In the genomic region with DNA sequence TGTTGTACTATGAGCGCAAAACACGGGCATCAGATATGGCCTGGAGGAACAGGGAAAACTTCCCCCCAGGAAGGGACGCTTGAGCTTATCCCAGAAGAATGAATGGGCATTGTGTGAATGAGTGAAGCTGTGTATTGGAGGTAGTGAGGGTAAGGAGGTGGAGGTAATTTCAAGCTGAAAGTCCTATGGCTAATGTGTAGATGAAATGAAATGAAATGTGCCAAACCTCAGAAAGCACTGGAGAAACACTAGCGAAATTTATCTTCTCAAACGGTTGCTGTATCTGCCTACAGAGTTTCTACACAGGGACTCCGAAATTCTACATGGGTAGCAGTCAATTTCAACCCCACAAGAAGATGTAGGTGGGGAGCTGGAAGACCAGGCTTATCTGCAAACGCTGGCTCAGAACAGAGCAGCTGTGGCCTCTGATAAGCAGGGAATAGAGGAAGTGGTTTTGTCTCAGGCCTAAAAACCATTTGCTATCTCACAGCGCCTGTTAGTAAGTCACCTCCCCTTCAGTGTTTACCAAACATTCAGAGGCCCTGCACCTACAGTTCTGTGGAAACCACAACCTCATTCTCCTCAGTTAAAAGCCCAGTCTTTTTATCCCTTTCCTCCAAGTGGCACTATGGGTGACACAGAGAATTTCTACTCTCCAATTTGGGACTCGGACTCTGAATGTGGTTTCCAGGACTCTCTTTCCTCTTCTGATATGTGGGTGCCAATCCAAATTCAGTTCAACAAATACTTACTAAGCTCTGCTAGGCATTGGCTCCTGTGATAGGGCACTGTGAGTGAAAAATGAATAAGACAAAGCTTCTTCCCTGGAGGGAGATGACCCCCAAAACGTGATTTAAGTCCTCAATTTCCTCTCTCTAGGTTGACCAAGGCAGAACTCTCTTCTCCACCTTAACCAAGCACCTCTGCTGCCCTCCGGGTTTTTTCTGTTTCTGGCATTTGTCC, we compare ENCODE assay signal across 8 cellular contexts. TPM values are rescaled to one million over a fixed set of nuclear protein-coding genes. Genes with fewer than 3 reads are reported as not detected.
DNase-seq lines count a peak whose midpoint lies in the region; ATAC-seq and TF ChIP-seq lines count a peak whose summit lies in the region.

No MANE protein-coding gene starts in this region.

- peak overlapping the region; percentile 52 for H3K4me3 Mint-ChIP-seq in activated naive CD4-positive, alpha-beta T cell treated with anti-CD3 and anti-CD28 coated beads for 36 hours

- peak overlapping the region; percentile 96 for H3K27ac Mint-ChIP-seq in activated naive CD4-positive, alpha-beta T cell treated with anti-CD3 and anti-CD28 coated beads for 36 hours

- CTCF ChIA-PET in activated naive CD4-positive, alpha-beta T cell treated with anti-CD3 and anti-CD28 coated beads for 36 hours (lab: Charles Lee), result interaction anchor here (0.6 to 3.0 kb wide), 15 partner anchors 9 to 112 kb away, joined by 3 to 22 read pairs (median 4); partner anchors contain the start of genes CD84 and SLAMF6
- CTCF ChIA-PET in SK-N-SH (lab: Yijun Ruan, JAX), result no interaction called here

- no peak for TF ChIP-seq RAD21 in SK-N-SH (IDR thresholded peaks at IDR 0.05; ENCODE audit: low read length)

- H3K4me3 ChIP-seq in neutrophil (ENCODE audit: low read depth in 1 of 2, low read length in 1 of 2), result no peak overlapping the region
- H3K4me3 ChIP-seq in SK-N-SH (ENCODE audit: low read depth in 2 of 2, low read length in 1 of 2), result no peak overlapping the region

- H3K9me3 ChIP-seq in neutrophil (peaks cover under 1% of the 10 kb centered on the region), SK-N-SH (no peaks in the 10 kb centered on the region)

- peak; percentile 79 for ATAC-seq in GM18520 (IDR thresholded peaks at IDR 0.05; ENCODE audit: unreplicated experiment)
- ATAC-seq in HG02678 (IDR thresholded peaks at IDR 0.05; ENCODE audit: unreplicated experiment), result peak; percentile 96

- no peaks in the 10 kb centered on the region for H3F3A ChIP-seq in SK-N-SH (replicated peaks; ENCODE audit: insufficient read depth)

- H3K36me3 ChIP-seq in neutrophil (no peaks in the 10 kb centered on the region), SK-N-SH (replicated peaks in 1 of 2; ENCODE audit: control insufficient read depth in 1 of 2, insufficient read depth in 2 of 2, low read length in 1 of 2) (no peaks in the 10 kb centered on the region)

- no peaks in the 10 kb centered on the region for H3K79me2 ChIP-seq in SK-N-SH (ENCODE audit: insufficient read depth)

- peaks cover 9 to 10% of the 10 kb centered on the region in 2 experiments for H3K4me1 ChIP-seq in neutrophil (ENCODE audit: control insufficient read depth in 1 of 2, insufficient read depth in 1 of 2, low read depth in 1 of 2, low read length in 1 of 2)
- H3K4me1 ChIP-seq in SK-N-SH (ENCODE audit: control insufficient read depth in 1 of 2, insufficient read depth in 2 of 2, low read depth in 1 of 2, low read length in 1 of 2), result no peaks in the 10 kb centered on the region

- H4K20me1 ChIP-seq in SK-N-SH (ENCODE audit: insufficient read depth), result no peaks in the 10 kb centered on the region

- no peak overlapping the region for H3K4me2 ChIP-seq in SK-N-SH

- H3K9me2 ChIP-seq in SK-N-SH, result no peaks in the 10 kb centered on the region

- no peak for TF ChIP-seq EP300 in SK-N-SH (IDR thresholded peaks at IDR 0.05; ENCODE audit: borderline replicate concordance in 1 of 2, low read depth in 1 of 2, low read length in 1 of 2)

- H3K9ac ChIP-seq in SK-N-SH, result no peak overlapping the region

- H3K4me1 Mint-ChIP-seq in activated naive CD4-positive, alpha-beta T cell treated with anti-CD3 and anti-CD28 coated beads for 36 hours (ENCODE audit: low read depth), result peaks cover 55% of the 10 kb centered on the region

- no peaks in the 10 kb centered on the region for H3K27me3 Mint-ChIP-seq in activated naive CD4-positive, alpha-beta T cell treated with anti-CD3 and anti-CD28 coated beads for 36 hours (ENCODE audit: low read depth)

- H2AFZ ChIP-seq in SK-N-SH (ENCODE audit: low read depth), result no peak overlapping the region

- DNase-seq in NCI-H2107 (lab: John Stamatoyannopoulos, UW), result peak; percentile 54
- peak; percentile 73 for DNase-seq in activated naive CD4-positive, alpha-beta T cell treated with anti-CD3 and anti-CD28 coated beads for 36 hours
- no peak for DNase-seq in SK-N-SH
- no peak for DNase-seq in NCI-H748 treated with DMSO at 0.1 percent for 48 hours (lab: John Stamatoyannopoulos, UW)
- no peak for DNase-seq in kidney tubule cell (ENCODE audit: low spot score)

- H3K27me3 ChIP-seq in neutrophil (no peaks in the 10 kb centered on the region), SK-N-SH (ENCODE audit: insufficient read depth) (no peaks in the 10 kb centered on the region)

- H3K9me3 Mint-ChIP-seq in activated naive CD4-positive, alpha-beta T cell treated with anti-CD3 and anti-CD28 coated beads for 36 hours, result peaks cover 12% of the 10 kb centered on the region

- TF ChIP-seq CTCF in neutrophil (IDR thresholded peaks at IDR 0.05) (no peak), SK-N-SH (IDR thresholded peaks at IDR 0.05) (no peak)

- intact Hi-C loops in activated naive CD4-positive, alpha-beta T cell treated with anti-CD3 and anti-CD28 coated beads for 36 hours (cut with micrococcal nuclease), result loop anchor here (1.0 to 2.0 kb wide), 3 partner anchors 17 to 111 kb away; partner anchors contain the start of gene SLAMF6

- POLR2A ChIA-PET in SK-N-SH (lab: Yijun Ruan, JAX), result no interaction called here

- 19% methylated on average over 11 of the region's 11 CpGs for WGBS in SK-N-SH (ENCODE audit: low lambda C conversion rate)

- peaks cover 7% of the 10 kb centered on the region for H3K36me3 Mint-ChIP-seq in activated naive CD4-positive, alpha-beta T cell treated with anti-CD3 and anti-CD28 coated beads for 36 hours (ENCODE audit: low read depth)

- H3K27ac ChIP-seq in neutrophil, result peak overlapping the region; percentile 62
- H3K27ac ChIP-seq in SK-N-SH (ENCODE audit: low read depth in 2 of 2, low read length in 1 of 2), result no peak overlapping the region

TF ChIP-seq in SK-N-SH, 30 proteins besides CTCF, POLR2A, EP300 and RAD21:
- TF ChIP-seq MEF2A (IDR thresholded peaks at IDR 0.05; ENCODE audit: borderline replicate concordance, low read depth), result no peak
- no peak for TF ChIP-seq MAX (IDR thresholded peaks at IDR 0.05; ENCODE audit: low read depth)
- TF ChIP-seq USF1 (IDR thresholded peaks at IDR 0.05; ENCODE audit: borderline replicate concordance, low read depth), result no peak
- TF ChIP-seq, protein P1, sequence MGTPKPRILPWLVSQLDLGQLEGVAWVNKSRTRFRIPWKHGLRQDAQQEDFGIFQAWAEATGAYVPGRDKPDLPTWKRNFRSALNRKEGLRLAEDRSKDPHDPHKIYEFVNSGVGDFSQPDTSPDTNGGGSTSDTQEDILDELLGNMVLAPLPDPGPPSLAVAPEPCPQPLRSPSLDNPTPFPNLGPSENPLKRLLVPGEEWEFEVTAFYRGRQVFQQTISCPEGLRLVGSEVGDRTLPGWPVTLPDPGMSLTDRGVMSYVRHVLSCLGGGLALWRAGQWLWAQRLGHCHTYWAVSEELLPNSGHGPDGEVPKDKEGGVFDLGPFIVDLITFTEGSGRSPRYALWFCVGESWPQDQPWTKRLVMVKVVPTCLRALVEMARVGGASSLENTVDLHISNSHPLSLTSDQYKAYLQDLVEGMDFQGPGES (IDR thresholded peaks at IDR 0.05; ENCODE audit: low read depth, low read length), result no peak
- no peak for TF ChIP-seq TAF1 (IDR thresholded peaks at IDR 0.05; ENCODE audit: borderline replicate concordance, low read depth, low read length)
- TF ChIP-seq, protein P2, sequence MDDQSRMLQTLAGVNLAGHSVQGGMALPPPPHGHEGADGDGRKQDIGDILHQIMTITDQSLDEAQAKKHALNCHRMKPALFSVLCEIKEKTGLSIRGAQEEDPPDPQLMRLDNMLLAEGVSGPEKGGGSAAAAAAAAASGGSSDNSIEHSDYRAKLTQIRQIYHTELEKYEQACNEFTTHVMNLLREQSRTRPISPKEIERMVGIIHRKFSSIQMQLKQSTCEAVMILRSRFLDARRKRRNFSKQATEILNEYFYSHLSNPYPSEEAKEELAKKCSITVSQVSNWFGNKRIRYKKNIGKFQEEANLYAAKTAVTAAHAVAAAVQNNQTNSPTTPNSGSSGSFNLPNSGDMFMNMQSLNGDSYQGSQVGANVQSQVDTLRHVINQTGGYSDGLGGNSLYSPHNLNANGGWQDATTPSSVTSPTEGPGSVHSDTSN (IDR thresholded peaks at IDR 0.05), result no peak
- TF ChIP-seq FOXM1 (IDR thresholded peaks at IDR 0.05; ENCODE audit: low read depth), result no peak
- no peak for TF ChIP-seq NRF1 (IDR thresholded peaks at IDR 0.05; ENCODE audit: low read depth, low read length)
- no peak for TF ChIP-seq EZH2phosphoT487 (IDR thresholded peaks at IDR 0.05; ENCODE audit: borderline replicate concordance, low read depth)
- TF ChIP-seq, protein P3, sequence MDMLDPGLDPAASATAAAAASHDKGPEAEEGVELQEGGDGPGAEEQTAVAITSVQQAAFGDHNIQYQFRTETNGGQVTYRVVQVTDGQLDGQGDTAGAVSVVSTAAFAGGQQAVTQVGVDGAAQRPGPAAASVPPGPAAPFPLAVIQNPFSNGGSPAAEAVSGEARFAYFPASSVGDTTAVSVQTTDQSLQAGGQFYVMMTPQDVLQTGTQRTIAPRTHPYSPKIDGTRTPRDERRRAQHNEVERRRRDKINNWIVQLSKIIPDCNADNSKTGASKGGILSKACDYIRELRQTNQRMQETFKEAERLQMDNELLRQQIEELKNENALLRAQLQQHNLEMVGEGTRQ (IDR thresholded peaks at IDR 0.05; ENCODE audit: borderline replicate concordance, low read depth, low read length), result no peak
- TF ChIP-seq YY1 (IDR thresholded peaks at IDR 0.05; ENCODE audit: low read depth), result no peak

RNA-seq across cellular contexts. Expression of gene SLAMF6, which starts 17.1 kb away (rescaled TPM):
- 10 to 100 TPM; 55.0 to 55.5 TPM for total RNA-seq in activated naive CD4-positive, alpha-beta T cell treated with anti-CD3 and anti-CD28 coated beads for 36 hours
- not detected in 2 replicates for polyA plus RNA-seq in SK-N-SH (2012; rRNA removed)
- polyA plus RNA-seq in SK-N-SH (2012; cell fraction: cytosol; rRNA removed), result not detected in 2 replicates
- not detected in 2 replicates for polyA plus RNA-seq in SK-N-SH (2012; cell fraction: nucleus; rRNA removed)

RNA-seq across cellular contexts. Expression of gene CD84, which starts 39.1 kb away (rescaled TPM):
- 1 to 10 TPM; 8.6 to 9.2 TPM for total RNA-seq in activated naive CD4-positive, alpha-beta T cell treated with anti-CD3 and anti-CD28 coated beads for 36 hours
- polyA plus RNA-seq in SK-N-SH (2012; rRNA removed), result not detected in 2 replicates
- polyA plus RNA-seq in SK-N-SH (2012; cell fraction: cytosol; rRNA removed), result not detected in 2 replicates
- not detected in 2 replicates for polyA plus RNA-seq in SK-N-SH (2012; cell fraction: nucleus; rRNA removed)

Comparison
In these comparisons a context has a peak if more than half of its experiments do, and no peak if none do; other contexts are left out.
1. DNase-seq: peak in NCI-H2107 (single experiment) and activated naive CD4-positive, alpha-beta T cell treated with anti-CD3 and anti-CD28 coated beads for 36 hours (single experiment); none in SK-N-SH (single experiment), NCI-H748 treated with DMSO at 0.1 percent for 48 hours (single experiment) and kidney tubule cell (single experiment).